1 cellular context compared by ENCODE assay signal in the genomic region with DNA sequence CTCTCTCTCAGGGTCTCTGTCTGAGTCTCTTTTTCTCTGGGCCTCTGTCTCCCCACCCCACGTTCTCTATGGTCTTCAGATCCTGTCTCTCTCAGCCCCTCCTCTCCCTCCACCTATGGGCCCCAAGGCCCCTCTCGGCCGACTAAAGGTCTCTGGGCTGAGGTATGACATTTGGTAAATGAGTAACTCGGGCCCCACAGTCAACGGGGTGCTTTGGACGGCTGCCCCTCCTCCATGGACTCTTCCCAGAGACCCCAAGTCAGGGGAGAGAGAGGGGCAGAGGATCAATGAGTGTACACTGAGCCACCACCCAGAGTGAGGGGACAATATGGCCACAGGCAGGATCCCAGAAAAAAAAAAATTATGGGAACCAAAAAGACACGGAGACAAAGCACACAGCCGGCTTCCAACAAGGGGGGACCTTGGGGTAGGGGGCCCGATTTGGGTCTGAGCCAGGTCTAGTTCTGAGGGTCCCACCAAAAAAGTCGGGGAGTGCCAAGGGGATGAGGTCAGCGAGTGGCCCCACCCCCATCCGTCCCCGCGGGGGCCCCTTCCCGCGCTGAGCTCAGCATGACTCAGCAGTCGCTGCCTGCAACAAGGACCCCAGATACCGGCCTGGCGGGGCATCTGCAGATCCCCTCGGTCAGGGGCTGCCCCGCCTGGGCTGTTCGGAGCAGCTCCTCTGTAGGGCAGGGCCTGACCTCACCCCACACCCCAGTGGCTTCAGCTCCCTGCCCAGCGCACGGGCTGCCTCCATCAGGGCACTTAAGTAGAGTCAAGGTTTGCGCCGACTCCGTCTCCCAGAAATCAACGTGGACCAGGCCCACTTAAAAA.
TF ChIP-seq lines count a peak whose summit lies in the region.

No MANE protein-coding gene starts in this region.

TF ChIP-seq in HepG2, 621 proteins besides CTCF, POLR2A, EP300 and RAD21 (continued from another document and continues in another):
- TF ChIP-seq, protein P1, sequence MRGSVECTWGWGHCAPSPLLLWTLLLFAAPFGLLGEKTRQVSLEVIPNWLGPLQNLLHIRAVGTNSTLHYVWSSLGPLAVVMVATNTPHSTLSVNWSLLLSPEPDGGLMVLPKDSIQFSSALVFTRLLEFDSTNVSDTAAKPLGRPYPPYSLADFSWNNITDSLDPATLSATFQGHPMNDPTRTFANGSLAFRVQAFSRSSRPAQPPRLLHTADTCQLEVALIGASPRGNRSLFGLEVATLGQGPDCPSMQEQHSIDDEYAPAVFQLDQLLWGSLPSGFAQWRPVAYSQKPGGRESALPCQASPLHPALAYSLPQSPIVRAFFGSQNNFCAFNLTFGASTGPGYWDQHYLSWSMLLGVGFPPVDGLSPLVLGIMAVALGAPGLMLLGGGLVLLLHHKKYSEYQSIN (CRISPR knock-in tag; IDR thresholded peaks at IDR 0.05; ENCODE audit: borderline replicate concordance): no peak
- TF ChIP-seq IKZF4 (CRISPR knock-in tag; IDR thresholded peaks at IDR 0.05; ENCODE audit: borderline replicate concordance, low read depth, not compliant biosample characterization): no peak
- 0 out of 2 replicates have a peak, but pooled peaks have one; percentile 44 for TF ChIP-seq SRY (CRISPR knock-in tag; IDR thresholded peaks at IDR 0.05)
- no peak for TF ChIP-seq ZBTB4 (CRISPR knock-in tag; IDR thresholded peaks at IDR 0.05; ENCODE audit: borderline replicate concordance)
- no peak for TF ChIP-seq NFIB (CRISPR knock-in tag; IDR thresholded peaks at IDR 0.05; ENCODE audit: borderline replicate concordance)
- TF ChIP-seq, protein P2, sequence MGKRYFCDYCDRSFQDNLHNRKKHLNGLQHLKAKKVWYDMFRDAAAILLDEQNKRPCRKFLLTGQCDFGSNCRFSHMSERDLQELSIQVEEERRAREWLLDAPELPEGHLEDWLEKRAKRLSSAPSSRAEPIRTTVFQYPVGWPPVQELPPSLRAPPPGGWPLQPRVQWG (CRISPR knock-in tag; IDR thresholded peaks at IDR 0.05; ENCODE audit: borderline replicate concordance, low read depth): no peak
- TF ChIP-seq POLR2AphosphoS5 (IDR thresholded peaks at IDR 0.05; ENCODE audit: low read depth, low read length): peak; percentile 83
- no peak for TF ChIP-seq ZBTB33 (CRISPR knock-in tag; IDR thresholded peaks at IDR 0.05)
- TF ChIP-seq SNAI1 (CRISPR knock-in tag; IDR thresholded peaks at IDR 0.05; ENCODE audit: borderline replicate concordance): no peak
- no peak for TF ChIP-seq TCF7L2 (IDR thresholded peaks at IDR 0.05; ENCODE audit: low read depth, low read length)
- peak; percentile 46; the same call in 1 of the 2 replicates for TF ChIP-seq RCOR2 (CRISPR knock-in tag; IDR thresholded peaks at IDR 0.05)
- no peak; the same call in none of the 2 replicates for TF ChIP-seq ZNF317 (CRISPR knock-in tag; IDR thresholded peaks at IDR 0.05)
- TF ChIP-seq RAD51 (IDR thresholded peaks at IDR 0.05; ENCODE audit: borderline replicate concordance): no peak
- peak; percentile 63 for TF ChIP-seq HDAC1 (CRISPR knock-in tag; IDR thresholded peaks at IDR 0.05)
- TF ChIP-seq ZNF354B (CRISPR knock-in tag; IDR thresholded peaks at IDR 0.05): peak; percentile 62; the same call in 1 of the 2 replicates
- peak; percentile 67; the same call in 1 of the 2 replicates for TF ChIP-seq CHD4 (IDR thresholded peaks at IDR 0.05; ENCODE audit: borderline replicate concordance, low read length)
- TF ChIP-seq PPARG (CRISPR knock-in tag; conservative IDR thresholded peaks at IDR 0.05): peak; percentile 24; the same call in 1 of the 2 replicates
- peak; percentile 43; the same call in 1 of the 2 replicates for TF ChIP-seq ZNF331 (CRISPR knock-in tag; IDR thresholded peaks at IDR 0.05)
- peak; percentile 73 for TF ChIP-seq MEF2D (CRISPR knock-in tag; IDR thresholded peaks at IDR 0.05)
- peak; percentile 89 for TF ChIP-seq ZNF501 (CRISPR knock-in tag; IDR thresholded peaks at IDR 0.05)
- TF ChIP-seq SRSF9 (IDR thresholded peaks at IDR 0.05; ENCODE audit: borderline replicate concordance, insufficient read depth, low read depth, low read length, poor library complexity, severe bottlenecking): no peak
- TF ChIP-seq, protein P3, sequence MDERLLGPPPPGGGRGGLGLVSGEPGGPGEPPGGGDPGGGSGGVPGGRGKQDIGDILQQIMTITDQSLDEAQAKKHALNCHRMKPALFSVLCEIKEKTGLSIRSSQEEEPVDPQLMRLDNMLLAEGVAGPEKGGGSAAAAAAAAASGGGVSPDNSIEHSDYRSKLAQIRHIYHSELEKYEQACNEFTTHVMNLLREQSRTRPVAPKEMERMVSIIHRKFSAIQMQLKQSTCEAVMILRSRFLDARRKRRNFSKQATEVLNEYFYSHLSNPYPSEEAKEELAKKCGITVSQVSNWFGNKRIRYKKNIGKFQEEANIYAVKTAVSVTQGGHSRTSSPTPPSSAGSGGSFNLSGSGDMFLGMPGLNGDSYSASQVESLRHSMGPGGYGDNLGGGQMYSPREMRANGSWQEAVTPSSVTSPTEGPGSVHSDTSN (CRISPR knock-in tag; IDR thresholded peaks at IDR 0.05): 0 out of 2 replicates have a peak, but pooled peaks have one; percentile 26
- TF ChIP-seq, protein P4, sequence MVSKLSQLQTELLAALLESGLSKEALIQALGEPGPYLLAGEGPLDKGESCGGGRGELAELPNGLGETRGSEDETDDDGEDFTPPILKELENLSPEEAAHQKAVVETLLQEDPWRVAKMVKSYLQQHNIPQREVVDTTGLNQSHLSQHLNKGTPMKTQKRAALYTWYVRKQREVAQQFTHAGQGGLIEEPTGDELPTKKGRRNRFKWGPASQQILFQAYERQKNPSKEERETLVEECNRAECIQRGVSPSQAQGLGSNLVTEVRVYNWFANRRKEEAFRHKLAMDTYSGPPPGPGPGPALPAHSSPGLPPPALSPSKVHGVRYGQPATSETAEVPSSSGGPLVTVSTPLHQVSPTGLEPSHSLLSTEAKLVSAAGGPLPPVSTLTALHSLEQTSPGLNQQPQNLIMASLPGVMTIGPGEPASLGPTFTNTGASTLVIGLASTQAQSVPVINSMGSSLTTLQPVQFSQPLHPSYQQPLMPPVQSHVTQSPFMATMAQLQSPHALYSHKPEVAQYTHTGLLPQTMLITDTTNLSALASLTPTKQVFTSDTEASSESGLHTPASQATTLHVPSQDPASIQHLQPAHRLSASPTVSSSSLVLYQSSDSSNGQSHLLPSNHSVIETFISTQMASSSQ (IDR thresholded peaks at IDR 0.05; ENCODE audit: low read depth): peak; percentile 98
- TF ChIP-seq, protein P4 (CRISPR knock-in tag; IDR thresholded peaks at IDR 0.05; ENCODE audit: borderline replicate concordance): peak; percentile 99
- TF ChIP-seq HNRNPH1 (optimal IDR thresholded peaks at IDR 0.05; ENCODE audit: low read depth, low read length): peak; percentile 85
- peak; percentile 98 for TF ChIP-seq ZBTB46 (CRISPR knock-in tag; IDR thresholded peaks at IDR 0.05; ENCODE audit: borderline replicate concordance)
- TF ChIP-seq JUNB (CRISPR knock-in tag; IDR thresholded peaks at IDR 0.05; ENCODE audit: borderline replicate concordance): no peak
- TF ChIP-seq BATF2 (CRISPR knock-in tag; IDR thresholded peaks at IDR 0.05): no peak
- TF ChIP-seq USF2 (IDR thresholded peaks at IDR 0.05; ENCODE audit: low read depth, low read length): no peak
- no peak; the same call in 1 of the 2 replicates for TF ChIP-seq USF2 (CRISPR knock-in tag; IDR thresholded peaks at IDR 0.05; ENCODE audit: borderline replicate concordance)
- TF ChIP-seq ZNF253 (CRISPR knock-in tag; IDR thresholded peaks at IDR 0.05; ENCODE audit: borderline replicate concordance): no peak
- no peak for TF ChIP-seq RBM22 (optimal IDR thresholded peaks at IDR 0.05; ENCODE audit: low read length)
- no peak for TF ChIP-seq CENPX (CRISPR knock-in tag; IDR thresholded peaks at IDR 0.05)
- TF ChIP-seq ZNF225 (CRISPR knock-in tag; IDR thresholded peaks at IDR 0.05): no peak
- peak; percentile 72; the same call in 1 of the 2 replicates for TF ChIP-seq HIVEP1 (CRISPR knock-in tag; IDR thresholded peaks at IDR 0.05)
- no peak; the same call in 1 of the 2 replicates for TF ChIP-seq ZNF709 (CRISPR knock-in tag; IDR thresholded peaks at IDR 0.05)
- peak; percentile 55 for TF ChIP-seq ZMAT3 (CRISPR knock-in tag; conservative IDR thresholded peaks at IDR 0.05)
- no peak for TF ChIP-seq ELK4 (CRISPR knock-in tag; IDR thresholded peaks at IDR 0.05; ENCODE audit: borderline replicate concordance)
